31 cellular contexts compared by ENCODE assay signal in the genomic region with DNA sequence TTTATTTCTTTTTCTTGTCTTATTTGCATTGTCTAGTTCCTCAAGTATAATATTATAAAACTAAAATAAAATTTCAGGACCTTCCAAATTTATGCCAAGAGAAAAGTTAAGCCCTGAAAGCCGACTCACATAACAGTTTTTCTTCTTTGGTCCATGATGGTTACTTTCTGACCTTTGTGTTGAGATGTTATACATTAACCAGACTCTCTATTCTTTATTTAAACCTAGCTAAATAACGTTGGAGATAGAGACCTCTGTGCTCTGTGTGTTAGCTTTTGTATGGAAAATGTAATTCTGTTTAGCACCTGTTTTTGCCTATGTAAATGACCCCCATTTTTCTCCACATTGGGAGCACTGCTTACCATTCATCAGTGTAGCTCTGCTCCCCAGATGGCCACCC.
"Had no signal": no experiment of that assay in that cellular context is flagged by ENCODE, and none has a peak within 500 bp of the region (broad histone marks: within the 10 kb centered on the region; RNA-seq: fewer than 3 reads in every experiment).

No MANE protein-coding gene starts in this region.

- ATAC-seq: activated CD4-positive, alpha-beta T cell treated with anti-CD3 and anti-CD28 coated beads for 36 hours; activated CD4-positive, CD25-positive, alpha-beta regulatory T cell treated with anti-CD3 and anti-CD28 coated beads, Interleukin-2, amount 50 U/mL, for 24 hours; activated CD8-positive, alpha-beta memory T cell treated with anti-CD3 and anti-CD28 coated beads, Interleukin-2, amount 10 ng/mL, durations not matched to agents 7 days and 5 days; activated CD8-positive, alpha-beta T cell treated with anti-CD3 and anti-CD28 coated beads, Interleukin-2, amount 10 ng/mL, durations not matched to agents 7 days and 5 days; activated naive CD8-positive, alpha-beta T cell treated with anti-CD3 and anti-CD28 coated beads, Interleukin-2, amount 50 U/mL, for 24 hours; WTC11 had no signal

- H3K4me3 ChIP-seq: ascending aorta, cardiac muscle cell, colonic mucosa had no signal

- H3K36me3 ChIP-seq: ascending aorta, cardiac muscle cell, colonic mucosa, WERI-Rb-1 had no signal

- DNase-seq: activated CD4-positive, alpha-beta memory T cell treated with anti-CD3 and anti-CD28 coated beads, Interleukin-2, amount 10 ng/mL, durations not matched to agents 7 days and 5 days; activated CD4-positive, alpha-beta T cell treated with anti-CD3 and anti-CD28 coated beads for 1 hour; activated CD4-positive, alpha-beta T cell treated with anti-CD3 and anti-CD28 coated beads for 36 hours; activated CD4-positive, alpha-beta T cell treated with anti-CD3 and anti-CD28 coated beads for 48 hours; activated CD4-positive, alpha-beta T cell treated with anti-CD3 and anti-CD28 coated beads, Interleukin-2, amount 10 ng/mL, durations not matched to agents 7 days and 5 days; activated CD4-positive, alpha-beta T cell treated with anti-CD3 and anti-CD28 coated beads, Interleukin-2, amount 50 U/mL, for 48 hours; activated CD4-positive, CD25-positive, alpha-beta regulatory T cell; activated CD8-positive, alpha-beta memory T cell treated with anti-CD3 and anti-CD28 coated beads for 24 hours; activated CD8-positive, alpha-beta memory T cell treated with anti-CD3 and anti-CD28 coated beads, Interleukin-2, amount 10 ng/mL, durations not matched to agents 7 days and 5 days; activated CD8-positive, alpha-beta memory T cell treated with anti-CD3 and anti-CD28 coated beads, Interleukin-2, amount 50 U/mL, for 48 hours; activated CD8-positive, alpha-beta T cell treated with anti-CD3 and anti-CD28 coated beads, Interleukin-2, amount 10 ng/mL, durations not matched to agents 7 days and 5 days; activated effector memory CD4-positive, alpha-beta T cell treated with Interleukin-2 at 50 U/mL for 16 hours; activated gamma-delta T cell; activated naive CD4-positive, alpha-beta T cell treated with anti-CD3 and anti-CD28 coated beads, Interleukin-2, amount 10 ng/mL, durations not matched to agents 7 days and 5 days; activated naive CD4-positive, alpha-beta T cell treated with Interleukin-2 at 50 U/mL for 16 hours; activated naive CD8-positive, alpha-beta T cell treated with anti-CD3 and anti-CD28 coated beads, Interleukin-2, amount 10 ng/mL, durations not matched to agents 7 days and 5 days; activated naive CD8-positive, alpha-beta T cell treated with anti-CD3 and anti-CD28 coated beads, Interleukin-2, amount 50 U/mL, for 24 hours; activated T-cell treated with anti-CD3 and anti-CD28 coated beads, Interleukin-2, amount 50 U/mL, for 24 hours; activated T-cell treated with anti-CD3 and anti-CD28 coated beads, Interleukin-2, amount 50 U/mL, for 48 hours; amygdala; anterior cingulate cortex; caudate nucleus; cerebellar nuclear complex; colonic mucosa; T-helper 2 cell; T-helper 9 cell; WERI-Rb-1 had no signal

- H3K4me1 ChIP-seq: ascending aorta, colonic mucosa had no signal

- H3K27ac ChIP-seq: ascending aorta, cardiac muscle cell, colonic mucosa, WERI-Rb-1 had no signal

- H3K9me3 ChIP-seq: ascending aorta, colonic mucosa had no signal

- H3K27me3 ChIP-seq: ascending aorta, cardiac muscle cell, colonic mucosa had no signal
